12 cellular contexts compared by ENCODE assay signal in the genomic region with DNA sequence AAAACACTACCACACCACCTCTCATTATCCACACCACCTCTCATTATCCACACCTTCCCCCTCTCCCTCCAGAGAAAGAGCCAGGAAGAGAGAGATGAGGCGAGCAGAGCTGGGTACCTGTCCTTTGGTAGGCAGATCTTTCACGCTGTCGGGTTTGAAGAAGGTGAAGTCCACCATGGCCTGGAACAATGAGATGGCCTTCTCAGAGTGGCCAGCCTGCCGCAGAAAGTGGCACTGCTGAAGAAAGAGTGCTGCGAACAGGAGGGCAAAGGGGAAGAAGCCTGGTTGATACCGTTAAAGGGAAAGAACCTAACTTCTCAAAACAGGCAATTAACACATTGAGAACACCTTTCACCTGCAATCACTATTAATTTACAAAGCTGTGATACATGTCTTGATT. TPM values are rescaled to one million over a fixed set of nuclear protein-coding genes. Genes with fewer than 3 reads are reported as not detected.
DNase-seq lines count a peak whose midpoint lies in the region; ATAC-seq, FAIRE-seq and TF ChIP-seq lines count a peak whose summit lies in the region.
"Had no signal": no experiment of that assay in that cellular context is flagged by ENCODE, and none has a peak within 500 bp of the region (broad histone marks: within the 10 kb centered on the region; RNA-seq: fewer than 3 reads in every experiment).

No MANE protein-coding gene starts in this region.

- no peaks in the 10 kb centered on the region for H3K36me3 ChIP-seq in A673 (ENCODE audit: insufficient read depth, low read length, poor library complexity, severe bottlenecking)
- H3K36me3 ChIP-seq in HepG2 (replicated peaks in 1 of 2; ENCODE audit: control insufficient read depth in 1 of 2, insufficient read depth in 2 of 2, low read length in 2 of 2), result peaks cover 7 to 37% of the 10 kb centered on the region in 2 experiments; a peak in 4 of 5 replicates

- H3K36me3 Mint-ChIP-seq in nephron progenitor cell (ENCODE audit: low read depth), result peaks cover 60% of the 10 kb centered on the region

- 96% methylated on average over 6 of the region's 6 CpGs for WGBS in HepG2 (ENCODE audit: low lambda C conversion rate)

- intact Hi-C loops in A673 (cut with micrococcal nuclease; ENCODE audit: unreplicated experiment) (loop anchor here (1.0 to 5.0 kb wide), 5 partner anchors 96 to 596 kb away; a partner anchor contains a TSS), HepG2 (cut with micrococcal nuclease; ENCODE audit: unreplicated experiment) (loop anchor here (1.0 to 5.0 kb wide), 3 partner anchors 98 to 456 kb away; no protein-coding TSS in a partner anchor)

- peak overlapping the region; percentile 76 for H3K27ac ChIP-seq in A673 (ENCODE audit: low read depth, low read length, poor library complexity, severe bottlenecking)
- peak overlapping the region; percentile 98 for H3K27ac ChIP-seq in caudate nucleus (ENCODE audit: low read depth, low read length)
- H3K27ac ChIP-seq in HepG2 (ENCODE audit: extremely low read length, insufficient read depth, low read length), result no peak overlapping the region

- no peaks in the 10 kb centered on the region for H3K27me3 ChIP-seq in A673 (replicated peaks; ENCODE audit: insufficient read depth, low read depth, low read length, poor library complexity)
- no peaks in the 10 kb centered on the region for H3K27me3 ChIP-seq in HepG2 (ENCODE audit: control insufficient read depth in 1 of 2, insufficient read depth in 2 of 2, low read length in 2 of 2)

- POLR2A ChIA-PET in A673 (lab: Charles Lee; ENCODE audit: low non-redundant PET) (interaction anchor here (0.5 kb wide), 1 partner anchor 1059 kb away, joined by 4 read pairs; no protein-coding TSS in a partner anchor), HepG2 (lab: Yijun Ruan, JAX) (interaction anchor here (1.1 kb wide), 1 partner anchor 213 kb away, joined by 4 read pairs; no protein-coding TSS in a partner anchor)

- no peak overlapping the region for H2AFZ ChIP-seq in HepG2 (ENCODE audit: low read length)

- no peaks in the 10 kb centered on the region for H4K20me1 ChIP-seq in HepG2 (ENCODE audit: insufficient read depth, low read length)

- no peak overlapping the region for H3K4me3 Mint-ChIP-seq in nephron progenitor cell
- H3K4me3 Mint-ChIP-seq: CD8-positive, alpha-beta memory T cell had no signal

- ATAC-seq in GM19463 (IDR thresholded peaks at IDR 0.05; ENCODE audit: unreplicated experiment), result no peak
- ATAC-seq in HepG2, result no peak

- H3K79me2 ChIP-seq in HepG2 (ENCODE audit: insufficient read depth, low read length), result no peaks in the 10 kb centered on the region

- no TSS peak for BruUV-seq in A673 (replicated peaks; lab: Mats Ljungman, UMichigan)
- no TSS peak for BruUV-seq in HepG2 (replicated peaks; lab: Mats Ljungman, UMichigan)

- no peaks in the 10 kb centered on the region for H3K27me3 Mint-ChIP-seq in nephron progenitor cell (ENCODE audit: low read depth, poor library complexity)
- H3K27me3 Mint-ChIP-seq: CD8-positive, alpha-beta memory T cell had no signal

- H3K9me3 ChIP-seq in A673 (ENCODE audit: low read depth, low read length, poor library complexity, severe bottlenecking) (no peaks in the 10 kb centered on the region), HepG2 (ENCODE audit: low read length) (no peaks in the 10 kb centered on the region)

- CTCF ChIA-PET in A673 (lab: Charles Lee), result interaction anchor here (0.6 to 3.3 kb wide), 7 partner anchors 81 to 599 kb away, joined by 3 to 26 read pairs (median 3); a partner anchor contains a TSS
- CTCF ChIA-PET in HepG2 (lab: Yijun Ruan, JAX; ENCODE audit: low intra/inter-chr PET ratio, low total read pairs), result interaction anchor here (0.8 to 1.5 kb wide), 3 partner anchors 99 to 397 kb away, joined by 3 to 9 read pairs (median 3); no protein-coding TSS in a partner anchor

- H3K4me1 ChIP-seq in A673 (ENCODE audit: insufficient read depth, low read length, poor library complexity, severe bottlenecking), result peaks cover 23% of the 10 kb centered on the region
- H3K4me1 ChIP-seq in HepG2 (ENCODE audit: insufficient read depth, low read length), result peaks cover 42% of the 10 kb centered on the region

- no peaks in the 10 kb centered on the region for H3K9me3 Mint-ChIP-seq in nephron progenitor cell
- H3K9me3 Mint-ChIP-seq: CD8-positive, alpha-beta memory T cell had no signal

- H3K4me2 ChIP-seq in HepG2 (ENCODE audit: low read depth, low read length), result no peak overlapping the region

- TF ChIP-seq EP300 in HepG2 (IDR thresholded peaks at IDR 0.05; ENCODE audit: low read depth in 2 of 2, low read length in 2 of 2), result no peak
- no peak for TF ChIP-seq EP300 in HepG2 (CRISPR knock-in tag; IDR thresholded peaks at IDR 0.05; ENCODE audit: borderline replicate concordance)

- DNase-seq in A673 (ENCODE audit: low spot score) (no peak), G401 (ENCODE audit: low spot score) (peak; percentile 53), caudate nucleus (lab: John Stamatoyannopoulos, UW) (no peak), nephron progenitor cell (no peak), HepG2 (ENCODE audit: low spot score) (no peak), NCI-H2107 (lab: John Stamatoyannopoulos, UW) (no peak)
- DNase-seq: effector CD8-positive, alpha-beta T cell; KG1; stimulated activated CD4-positive, alpha-beta T cell treated with anti-CD3 and anti-CD28 coated beads, Interleukin-4, amount 100 ng/mL, for 1 hour; stimulated activated naive CD4-positive, alpha-beta T cell treated with Interleukin-2 at 50 U/mL for 16 hours had no signal

- H3K4me1 Mint-ChIP-seq in nephron progenitor cell, result peaks cover 5% of the 10 kb centered on the region

- H3K9ac ChIP-seq in HepG2 (ENCODE audit: insufficient read depth, low read depth, low read length), result no peak overlapping the region

- TF ChIP-seq RAD21 in HepG2 (CRISPR knock-in tag; IDR thresholded peaks at IDR 0.05), result no peak

- H3K4me3 ChIP-seq in A673 (ENCODE audit: low read depth, low read length, poor library complexity, severe bottlenecking) (no peak overlapping the region), HepG2 (replicated peaks in 1 of 3; ENCODE audit: insufficient read depth in 1 of 3, low read depth in 2 of 3, low read length in 3 of 3) (no peak overlapping the region)

- TF ChIP-seq CTCF in A673 (conservative IDR thresholded peaks at IDR 0.05; ENCODE audit: low read depth, low read length) (no peak), nephron progenitor cell (IDR thresholded peaks at IDR 0.05) (no peak), HepG2 (CRISPR knock-in tag; IDR thresholded peaks at IDR 0.05) (no peak)

- TF ChIP-seq POLR2A in HepG2 (IDR thresholded peaks at IDR 0.05; ENCODE audit: insufficient read depth in 1 of 2, low read depth in 2 of 2, low read length in 2 of 2), result no peak

- FAIRE-seq in HepG2 (lab: Jason Lieb, UNC), result no peak

- peak overlapping the region; percentile 57 for H3K27ac Mint-ChIP-seq in nephron progenitor cell

- in situ Hi-C loops in G401 (cut with HindIII; ENCODE audit: low sequenced_read_pairs) (no loop called here), HepG2 (cut with HindIII; ENCODE audit: extremely low pct_ligation_motif_present, low pct_unique_long_range_greater_than_20kb) (loop anchor here (5.0 to 10.0 kb wide), 2 partner anchors 214 to 396 kb away; no protein-coding TSS in a partner anchor)

RNA-seq across cellular contexts. Expression of a gene that starts 30.6 kb away (rescaled TPM):
- total RNA-seq in A673 (2021), result 19.7 and 21.1 TPM in 2 replicates
- 15.4 and 18.1 TPM in 2 replicates for total RNA-seq in G401 (2014; rRNA removed; shearing (Covaris generic))
- total RNA-seq in HepG2 (2016; rRNA removed; fragmentation: Illumina TruSeq; extraction: Trizol), result 12.5 and 16.9 TPM in 2 replicates
- total RNA-seq in HepG2 (2016; cell fraction: cytosol; rRNA removed; fragmentation: Illumina TruSeq; extraction: Trizol; ENCODE audit: low read depth), result 2.5 and 3.0 TPM in 2 replicates
- total RNA-seq in HepG2 (2016; cell fraction: insoluble cytoplasmic fraction; rRNA removed; fragmentation: Illumina TruSeq; extraction: Trizol), result 14.5 and 15.2 TPM in 2 replicates
- 3.4 and 3.9 TPM in 2 replicates for total RNA-seq in HepG2 (2016; cell fraction: membrane; rRNA removed; fragmentation: Illumina TruSeq; extraction: Trizol)
- total RNA-seq in HepG2 (2016; cell fraction: nucleus; rRNA removed; fragmentation: Illumina TruSeq; extraction: Trizol), result 19.1 and 19.5 TPM in 2 replicates
- polyA plus RNA-seq in HepG2 (2011; rRNA removed), result 5.6 TPM in 2 replicates
- polyA plus RNA-seq in HepG2 (2011; cell fraction: cytosol; rRNA removed), result 4.7 and 5.4 TPM in 2 replicates
- 12.3 and 13.4 TPM in 2 replicates for polyA plus RNA-seq in HepG2 (2011; cell fraction: nucleus; rRNA removed)
- polyA plus RNA-seq in HepG2 (2012), result 5.2 and 6.2 TPM in 2 replicates
- polyA plus RNA-seq in HepG2 (2016; cell fraction: cytosol; fragmentation: Illumina TruSeq; extraction: Trizol; ENCODE audit: low read depth), result 0.38 and 0.41 TPM in 2 replicates
- 9.6 and 10.3 TPM in 2 replicates for polyA plus RNA-seq in HepG2 (2016; cell fraction: insoluble cytoplasmic fraction; fragmentation: Illumina TruSeq; extraction: Trizol; ENCODE audit: low read depth)
- 0.86 and 0.92 TPM in 2 replicates for polyA plus RNA-seq in HepG2 (2016; cell fraction: membrane; fragmentation: Illumina TruSeq; extraction: Trizol; ENCODE audit: low read depth)
- polyA plus RNA-seq in HepG2 (2016; cell fraction: nucleus; fragmentation: Illumina TruSeq; extraction: Trizol; ENCODE audit: insufficient read depth, low read depth), result 14.5 and 18.6 TPM in 2 replicates
- polyA minus RNA-seq in HepG2 (2011; rRNA and poly(A)+ RNA removed; ENCODE audit: low replicate concordance), result 9.4 and 26.4 TPM in 2 replicates
- 3.1 and 3.3 TPM in 2 replicates for polyA minus RNA-seq in HepG2 (2011; cell fraction: cytosol; rRNA and poly(A)+ RNA removed)
- 24.8 and 25.6 TPM in 2 replicates for polyA minus RNA-seq in HepG2 (2011; cell fraction: nucleus; rRNA and poly(A)+ RNA removed)

RNA-seq across cellular contexts. Expression of a gene that starts 44.8 kb away (rescaled TPM):
- 278 and 318 TPM in 2 replicates for total RNA-seq in A673 (2021)
- 165 and 288 TPM in 2 replicates for total RNA-seq in G401 (2014; rRNA removed; shearing (Covaris generic))
- total RNA-seq in HepG2 (2016; rRNA removed; fragmentation: Illumina TruSeq; extraction: Trizol), result 167 and 271 TPM in 2 replicates
- total RNA-seq in HepG2 (2016; cell fraction: cytosol; rRNA removed; fragmentation: Illumina TruSeq; extraction: Trizol; ENCODE audit: low read depth), result 24.3 and 31.2 TPM in 2 replicates
- 177 and 276 TPM in 2 replicates for total RNA-seq in HepG2 (2016; cell fraction: insoluble cytoplasmic fraction; rRNA removed; fragmentation: Illumina TruSeq; extraction: Trizol)
- total RNA-seq in HepG2 (2016; cell fraction: membrane; rRNA removed; fragmentation: Illumina TruSeq; extraction: Trizol), result 48.2 and 56.4 TPM in 2 replicates
- 71.4 and 87.1 TPM in 2 replicates for total RNA-seq in HepG2 (2016; cell fraction: nucleus; rRNA removed; fragmentation: Illumina TruSeq; extraction: Trizol)
- 41.9 and 48.6 TPM in 2 replicates for polyA plus RNA-seq in HepG2 (2011; rRNA removed)
- polyA plus RNA-seq in HepG2 (2011; cell fraction: cytosol; rRNA removed), result 33.2 and 46.5 TPM in 2 replicates
- polyA plus RNA-seq in HepG2 (2011; cell fraction: nucleus; rRNA removed), result 15.1 and 17.6 TPM in 2 replicates
- 46.0 and 80.3 TPM in 2 replicates for polyA plus RNA-seq in HepG2 (2012)
- polyA plus RNA-seq in HepG2 (2016; cell fraction: cytosol; fragmentation: Illumina TruSeq; extraction: Trizol; ENCODE audit: low read depth), result 37.4 and 37.8 TPM in 2 replicates
- polyA plus RNA-seq in HepG2 (2016; cell fraction: insoluble cytoplasmic fraction; fragmentation: Illumina TruSeq; extraction: Trizol; ENCODE audit: low read depth), result 266 and 272 TPM in 2 replicates
- 40.5 and 49.0 TPM in 2 replicates for polyA plus RNA-seq in HepG2 (2016; cell fraction: membrane; fragmentation: Illumina TruSeq; extraction: Trizol; ENCODE audit: low read depth)
- 94.6 and 95.5 TPM in 2 replicates for polyA plus RNA-seq in HepG2 (2016; cell fraction: nucleus; fragmentation: Illumina TruSeq; extraction: Trizol; ENCODE audit: insufficient read depth, low read depth)
- 12.0 and 42.5 TPM in 2 replicates for polyA minus RNA-seq in HepG2 (2011; rRNA and poly(A)+ RNA removed; ENCODE audit: low replicate concordance)
- polyA minus RNA-seq in HepG2 (2011; cell fraction: cytosol; rRNA and poly(A)+ RNA removed), result 28.4 and 38.6 TPM in 2 replicates
- 53.9 and 71.6 TPM in 2 replicates for polyA minus RNA-seq in HepG2 (2011; cell fraction: nucleus; rRNA and poly(A)+ RNA removed)
